ENCODE assay signal across 13 cellular contexts in the genomic region with DNA sequence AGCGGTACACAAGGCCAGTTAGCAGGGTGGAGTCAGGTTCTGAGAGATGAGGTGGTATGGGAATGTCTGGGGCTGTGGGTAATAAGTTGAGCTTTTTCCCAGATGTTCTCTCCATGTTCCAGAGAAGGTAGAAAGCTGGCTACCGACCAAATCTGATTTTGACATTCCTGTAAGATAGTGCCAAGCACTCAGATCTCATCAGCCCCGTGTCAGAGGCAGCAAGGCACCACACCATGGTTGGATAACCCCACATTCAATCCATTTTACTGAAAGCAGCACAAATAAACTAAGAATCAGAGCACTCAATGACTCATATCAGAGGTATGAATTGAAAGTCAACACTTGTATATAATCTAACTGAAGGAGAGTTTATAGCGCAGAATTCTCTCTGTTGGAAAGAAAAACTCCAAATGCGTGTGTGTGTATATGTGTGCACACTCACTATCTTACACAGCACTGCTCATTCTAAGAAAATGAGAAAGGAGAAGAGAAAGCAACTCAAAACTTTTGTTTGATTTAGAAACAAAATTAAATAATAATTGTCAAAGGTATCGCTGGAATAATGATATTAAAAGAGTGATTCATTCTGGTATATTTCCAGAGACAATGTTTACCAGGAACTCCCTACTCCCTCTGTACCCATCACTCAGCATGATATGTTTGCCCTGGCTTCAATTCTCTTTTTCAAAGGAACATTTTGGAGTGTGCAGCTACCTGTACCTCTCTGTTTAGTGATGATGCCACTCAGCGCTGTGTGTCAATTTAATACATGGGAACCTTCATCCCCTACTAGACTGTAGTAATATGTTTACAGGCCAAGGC.
DNase-seq lines count a peak whose midpoint lies in the region; ATAC-seq and TF ChIP-seq lines count a peak whose summit lies in the region.
"Had no signal": no experiment of that assay in that cellular context is flagged by ENCODE, and none has a peak within 500 bp of the region (broad histone marks: within the 10 kb centered on the region; RNA-seq: fewer than 3 reads in every experiment).

No MANE protein-coding gene starts in this region.

- TF ChIP-seq CTCF in GM12865 (IDR thresholded peaks at IDR 0.05; ENCODE audit: insufficient read depth, low read depth, low read length, missing control alignments) (no peak), coronary artery (IDR thresholded peaks at IDR 0.05) (no peak), dorsolateral prefrontal cortex (IDR thresholded peaks at IDR 0.05 in 54 of 56, conservative IDR thresholded peaks at IDR 0.05 in 2 of 56; ENCODE audit: low read depth in 1 of 56, partially characterized antibody in 56 of 56) (no peak)

- DNase-seq in GM12865 (ENCODE audit: low read depth) (peak; percentile 60), NCI-H69 (lab: John Stamatoyannopoulos, UW) (peak; percentile 10), coronary artery (ENCODE audit: low spot score) (peak; percentile 31), renal cortical epithelial cell (ENCODE audit: low read depth) (peak; percentile 78), dorsolateral prefrontal cortex (no peak)
- no peak for DNase-seq in central memory CD4-positive, alpha-beta T cell
- DNase-seq: activated naive CD4-positive, alpha-beta T cell treated with anti-CD3 and anti-CD28 coated beads, Interleukin-2, amount 10 ng/mL, durations not matched to agents 7 days and 5 days; DMS79; NCI-H1694; occipital lobe; OCI-M1 had no signal

- H3K4me3 ChIP-seq in GM12865 (ENCODE audit: low read depth, low read length), result no peak overlapping the region
- H3K4me3 ChIP-seq in coronary artery, result no peak overlapping the region
- H3K4me3 ChIP-seq in dorsolateral prefrontal cortex, result no peak overlapping the region

- ATAC-seq in GM18907 (IDR thresholded peaks at IDR 0.05; ENCODE audit: unreplicated experiment), result no peak

- H3K27me3 ChIP-seq in dorsolateral prefrontal cortex, result peaks cover 0 to 2% (median 0%) of the 10 kb centered on the region in 45 donors

- H3K27ac ChIP-seq in coronary artery (no peak overlapping the region), dorsolateral prefrontal cortex (no peak overlapping the region)
- H3K27ac ChIP-seq: VCaP had no signal

- intact Hi-C loops in dorsolateral prefrontal cortex (cut with DNase I), result no loop called here

Comparison
In these comparisons a context has a peak if more than half of its experiments do, and no peak if none do; other contexts are left out.
1. DNase-seq: peak in GM12865 (single experiment), NCI-H69 (single experiment), coronary artery (single experiment) and renal cortical epithelial cell (single experiment); none in central memory CD4-positive, alpha-beta T cell (single experiment) and dorsolateral prefrontal cortex (0 of 10).